ENCODE assay signal across 14 cellular contexts in the genomic region with DNA sequence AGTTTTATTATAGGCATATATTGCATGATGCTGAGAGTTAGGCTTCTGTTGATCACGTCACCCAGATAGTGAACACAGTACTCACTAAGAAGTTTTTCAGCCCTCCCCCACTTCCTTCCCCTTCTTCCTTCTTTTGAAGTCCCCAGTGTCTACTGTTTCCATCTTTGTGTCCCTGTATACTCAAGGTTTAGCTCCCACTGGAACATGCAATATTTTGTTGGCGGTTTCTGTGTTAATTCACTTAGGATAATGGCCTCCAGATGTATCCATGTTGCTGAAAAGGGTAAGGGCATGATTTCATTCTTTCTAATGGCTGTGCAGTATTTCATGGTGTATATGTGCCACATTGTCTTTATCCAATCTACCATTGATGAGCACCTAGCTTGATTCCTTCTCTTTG.
DNase-seq lines count a peak whose midpoint lies in the region; ATAC-seq, FAIRE-seq and TF ChIP-seq lines count a peak whose summit lies in the region.
"Had no signal": no experiment of that assay in that cellular context is flagged by ENCODE, and none has a peak within 500 bp of the region (broad histone marks: within the 10 kb centered on the region; RNA-seq: fewer than 3 reads in every experiment).

No MANE protein-coding gene starts in this region.

- H3K4me1 ChIP-seq in A673 (ENCODE audit: insufficient read depth, low read length, poor library complexity, severe bottlenecking) (no peaks in the 10 kb centered on the region), GM23248 (ENCODE audit: insufficient read depth) (peaks cover 5% of the 10 kb centered on the region; the same call in 1 of the 2 replicates), astrocyte (ENCODE audit: insufficient read depth, low read length) (no peaks in the 10 kb centered on the region), foreskin keratinocyte (no peaks in the 10 kb centered on the region)

- no peak overlapping the region for H3K4me3 ChIP-seq in A673 (ENCODE audit: low read depth, low read length, poor library complexity, severe bottlenecking)
- H3K4me3 ChIP-seq in GM23248, result no peak overlapping the region
- H3K4me3 ChIP-seq in astrocyte (ENCODE audit: insufficient read depth, low read depth, low read length), result no peak overlapping the region
- H3K4me3 ChIP-seq: SJSA1 had no signal

- H4K20me1 ChIP-seq in GM23248 (ENCODE audit: insufficient read depth) (no peaks in the 10 kb centered on the region), astrocyte (ENCODE audit: insufficient read depth, low read length) (no peaks in the 10 kb centered on the region)

- no peak for FAIRE-seq in astrocyte (lab: Jason Lieb, UNC)

- no peak for ATAC-seq in HG03439 (IDR thresholded peaks at IDR 0.05; ENCODE audit: unreplicated experiment)
- no peak for ATAC-seq in foreskin keratinocyte

- no peaks in the 10 kb centered on the region for H3F3A ChIP-seq in GM23248 (ENCODE audit: insufficient read depth)

- no peaks in the 10 kb centered on the region for H3K9me3 ChIP-seq in A673 (ENCODE audit: low read depth, low read length, poor library complexity, severe bottlenecking)
- H3K9me3 ChIP-seq in GM23248 (ENCODE audit: low read depth), result no peaks in the 10 kb centered on the region
- no peaks in the 10 kb centered on the region for H3K9me3 ChIP-seq in astrocyte (ENCODE audit: insufficient read depth, low read depth, low read length)
- H3K9me3 ChIP-seq: SJSA1 had no signal

- H2AFZ ChIP-seq in GM23248, result no peak overlapping the region
- no peak overlapping the region for H2AFZ ChIP-seq in astrocyte (ENCODE audit: low read depth, low read length)

- H3K36me3 ChIP-seq in A673 (ENCODE audit: insufficient read depth, low read length, poor library complexity, severe bottlenecking), result no peaks in the 10 kb centered on the region
- H3K36me3 ChIP-seq in GM23248 (ENCODE audit: low read depth), result no peaks in the 10 kb centered on the region
- no peaks in the 10 kb centered on the region for H3K36me3 ChIP-seq in astrocyte (ENCODE audit: insufficient read depth, low read length)
- H3K36me3 ChIP-seq: SJSA1 had no signal

- H3K4me2 ChIP-seq in GM23248 (ENCODE audit: unreplicated experiment) (no peak overlapping the region), astrocyte (ENCODE audit: low read length) (peak overlapping the region; percentile 2)

- H3K9ac ChIP-seq in GM23248, result no peak overlapping the region
- no peak overlapping the region for H3K9ac ChIP-seq in astrocyte (ENCODE audit: low read length)

- no peaks in the 10 kb centered on the region for H3K27me3 Mint-ChIP-seq in astrocyte (ENCODE audit: low read depth, unreplicated experiment)
- H3K27me3 Mint-ChIP-seq: CD4-positive, alpha-beta T cell had no signal

- H3K27ac Mint-ChIP-seq in astrocyte (ENCODE audit: unreplicated experiment), result peak overlapping the region; percentile 20
- H3K27ac Mint-ChIP-seq: CD4-positive, alpha-beta T cell had no signal

- TF ChIP-seq CTCF in A673 (conservative IDR thresholded peaks at IDR 0.05; ENCODE audit: low read depth, low read length), result no peak
- no peak for TF ChIP-seq CTCF in astrocyte (IDR thresholded peaks at IDR 0.05; ENCODE audit: insufficient read depth, low read depth, low read length)
- TF ChIP-seq CTCF in foreskin keratinocyte (conservative IDR thresholded peaks at IDR 0.05), result no peak

- BruUV-seq in A673 (replicated peaks; lab: Mats Ljungman, UMichigan), result no TSS peak

- intact Hi-C loops in A673 (cut with micrococcal nuclease; ENCODE audit: unreplicated experiment), result no loop called here

- peaks cover 9% of the 10 kb centered on the region for H3K9me3 Mint-ChIP-seq in astrocyte (ENCODE audit: unreplicated experiment)

- H3K27me3 ChIP-seq in A673 (replicated peaks; ENCODE audit: insufficient read depth, low read depth, low read length, poor library complexity) (no peaks in the 10 kb centered on the region), GM23248 (replicated peaks; ENCODE audit: insufficient read depth) (no peaks in the 10 kb centered on the region), astrocyte (ENCODE audit: insufficient read depth, low read length) (no peaks in the 10 kb centered on the region), foreskin keratinocyte (no peaks in the 10 kb centered on the region)
- H3K27me3 ChIP-seq: SJSA1 had no signal

- H3K4me3 Mint-ChIP-seq in astrocyte (ENCODE audit: unreplicated experiment), result no peak overlapping the region
- H3K4me3 Mint-ChIP-seq: CD4-positive, alpha-beta T cell had no signal

- DNase-seq in A673 (ENCODE audit: low spot score) (peak; percentile 40), GM23248 (peak; percentile 2), astrocyte (ENCODE audit: low read depth) (no peak), fibroblast of the conjunctiva (ENCODE audit: low read depth) (peak; percentile 30), foreskin keratinocyte (no peak), OCI-M2 (lab: John Stamatoyannopoulos, UW; ENCODE audit: unreplicated experiment) (no peak)
- DNase-seq in activated CD8-positive, alpha-beta memory T cell treated with anti-CD3 and anti-CD28 coated beads, Interleukin-2, amount 50 U/mL, for 4 hours, result no peak
- DNase-seq: CD4-positive, alpha-beta T cell; MV-4-11; NCI-H1417; NCI-H187 treated with DMSO at 0.1 percent for 48 hours; NK-92 treated with Interleukin-12 subunit alpha and Interleukin-12 subunit beta, amount 100 ng/mL, for 24 hours had no signal

- in situ Hi-C loops in GM23248 (cut with MboI), result no loop called here

- H3K9me2 ChIP-seq in GM23248 (ENCODE audit: insufficient read depth), result no peaks in the 10 kb centered on the region

- H3K79me2 ChIP-seq in GM23248 (ENCODE audit: insufficient read depth) (no peaks in the 10 kb centered on the region), astrocyte (ENCODE audit: insufficient read depth, low read length) (no peaks in the 10 kb centered on the region)

- H3K36me3 Mint-ChIP-seq in astrocyte (ENCODE audit: low read depth, unreplicated experiment), result no peaks in the 10 kb centered on the region

- H3K27ac ChIP-seq in A673 (ENCODE audit: low read depth, low read length, poor library complexity, severe bottlenecking), result peak overlapping the region; percentile 62
- H3K27ac ChIP-seq in GM23248, result no peak overlapping the region
- H3K27ac ChIP-seq in astrocyte (ENCODE audit: low read depth, low read length), result no peak overlapping the region
- no peak overlapping the region for H3K27ac ChIP-seq in foreskin keratinocyte
- H3K27ac ChIP-seq: SJSA1 had no signal

- peaks cover 14% of the 10 kb centered on the region for H3K4me1 Mint-ChIP-seq in astrocyte (ENCODE audit: low read depth, unreplicated experiment)

- POLR2A ChIA-PET in A673 (lab: Charles Lee; ENCODE audit: low non-redundant PET), result interaction anchor here (0.6 kb wide), 1 partner anchor 68 kb away, joined by 3 read pairs; no protein-coding TSS in a partner anchor

- WGBS in GM23248 (ENCODE audit: low coverage in 1 of 2, low lambda C conversion rate in 2 of 2, missing lambda C conversion rate in 2 of 2), 2 experiments, result 2 to 8% methylated on average over 2 of the region's 2 CpGs

- CTCF ChIA-PET in A673 (lab: Charles Lee), result no interaction called here

Comparison
In these comparisons a context has a peak if more than half of its experiments do, and no peak if none do; other contexts are left out.
1. DNase-seq: peak in A673 (single experiment), GM23248 (single experiment) and fibroblast of the conjunctiva (single experiment); none in astrocyte (single experiment), foreskin keratinocyte (0 of 2), OCI-M2 (single experiment) and activated CD8-positive, alpha-beta memory T cell treated with anti-CD3 and anti-CD28 coated beads, Interleukin-2, amount 50 U/mL, for 4 hours (single experiment).